18 cellular contexts compared by ENCODE assay signal in genomic region chr11:10580625-10581024, GRCh38. TPM values are rescaled to one million over a fixed set of nuclear protein-coding genes. Genes with fewer than 3 reads are reported as not detected.
DNase-seq lines count a peak whose midpoint lies in the region; ATAC-seq and TF ChIP-seq lines count a peak whose summit lies in the region.
"Had no signal": no experiment of that assay in that cellular context is flagged by ENCODE, and none has a peak within 500 bp of the region (broad histone marks: within the 10 kb centered on the region; RNA-seq: fewer than 3 reads in every experiment).

No MANE protein-coding gene starts in this region.

- no peak overlapping the region for H3K9ac ChIP-seq in skeletal muscle tissue (ENCODE audit: low read depth in 1 of 3, low read length in 3 of 3)

- intact Hi-C loops in left ventricle myocardium inferior (cut with micrococcal nuclease) (no loop called here), left cardiac atrium (cut with DNase I) (no loop called here)

- no peak for DNase-seq in left ventricle myocardium inferior
- no peak for DNase-seq in left cardiac atrium
- DNase-seq in left lobe of liver (ENCODE audit: low spot score) = no peak
- no peak for DNase-seq in SIG-M5 (lab: John Stamatoyannopoulos, UW)
- no peak for DNase-seq in glutamatergic neuron
- no peak for DNase-seq in HK-2 (ENCODE audit: unreplicated experiment)
- DNase-seq: activated CD4-positive, alpha-beta T cell treated with anti-CD3 and anti-CD28 coated beads for 4 hours; BE2C; NCI-H146; stimulated activated CD4-positive, alpha-beta T cell treated with anti-CD3 and anti-CD28 coated beads, Interleukin-12 subunit alpha, Interleukin-12 subunit beta, amount 100 ng/mL, for 4 hours; stimulated activated CD8-positive, alpha-beta memory T cell treated with anti-CD3 and anti-CD28 coated beads, Interleukin-4, amount 100 ng/mL, for 48 hours; T-helper 1 cell; testis had no signal

- H3K27me3 Mint-ChIP-seq in glutamatergic neuron (ENCODE audit: unreplicated experiment) = no peaks in the 10 kb centered on the region

- H3K4me1 ChIP-seq in left ventricle myocardium inferior (peaks cover 41% of the 10 kb centered on the region), skeletal muscle tissue (ENCODE audit: control insufficient read depth in 3 of 3, insufficient read depth in 3 of 3, low read length in 3 of 3) (peaks cover 4 to 15% (median 12%) of the 10 kb centered on the region in 3 donors)
- H3K4me1 ChIP-seq: BE2C had no signal

- H3K4me3 Mint-ChIP-seq in glutamatergic neuron (ENCODE audit: unreplicated experiment) = no peak overlapping the region
- H3K4me3 Mint-ChIP-seq: natural killer cell treated with Interleukin-12 subunit alpha and Interleukin-12 subunit beta and Interleukin-15 and Interleukin-18, amount 100 ng/mL, for 72 hours had no signal

- H3K4me1 Mint-ChIP-seq in glutamatergic neuron (ENCODE audit: low read depth, unreplicated experiment) = peaks cover 4% of the 10 kb centered on the region

- H3K9me3 ChIP-seq in left ventricle myocardium inferior (replicated peaks) (no peaks in the 10 kb centered on the region), skeletal muscle tissue (ENCODE audit: control insufficient read depth in 3 of 3, low read length in 3 of 3) (no peaks in the 10 kb centered on the region)
- H3K9me3 ChIP-seq: BE2C, testis had no signal

- no peak for TF ChIP-seq CTCF in left ventricle myocardium inferior (IDR thresholded peaks at IDR 0.05; ENCODE audit: borderline replicate concordance)
- no peak for TF ChIP-seq CTCF in glutamatergic neuron (IDR thresholded peaks at IDR 0.05; ENCODE audit: partially characterized antibody, unreplicated experiment)

- peaks cover 1% of the 10 kb centered on the region for H3K9me3 Mint-ChIP-seq in glutamatergic neuron (ENCODE audit: unreplicated experiment)
- H3K9me3 Mint-ChIP-seq: natural killer cell treated with Interleukin-12 subunit alpha and Interleukin-12 subunit beta and Interleukin-15 and Interleukin-18, amount 100 ng/mL, for 72 hours had no signal

- peak overlapping the region; percentile 47 for H3K27ac ChIP-seq in left ventricle myocardium inferior (replicated peaks)
- H3K27ac ChIP-seq in skeletal muscle tissue (ENCODE audit: low read depth, low read length) = peak overlapping the region; percentile 55
- H3K27ac ChIP-seq: testis had no signal

- no peaks in the 10 kb centered on the region for H3K36me3 Mint-ChIP-seq in glutamatergic neuron (ENCODE audit: unreplicated experiment)
- H3K36me3 Mint-ChIP-seq: natural killer cell treated with Interleukin-12 subunit alpha and Interleukin-12 subunit beta and Interleukin-15 and Interleukin-18, amount 100 ng/mL, for 72 hours had no signal

- no peaks in the 10 kb centered on the region for H3K27me3 ChIP-seq in left ventricle myocardium inferior (ENCODE audit: low read depth)
- no peaks in the 10 kb centered on the region for H3K27me3 ChIP-seq in skeletal muscle tissue (ENCODE audit: control insufficient read depth in 3 of 3, insufficient read depth in 3 of 3, low read length in 3 of 3)
- H3K27me3 ChIP-seq: BE2C, testis had no signal

- H3K27ac Mint-ChIP-seq in glutamatergic neuron (ENCODE audit: unreplicated experiment) = no peak overlapping the region
- H3K27ac Mint-ChIP-seq: natural killer cell treated with Interleukin-12 subunit alpha and Interleukin-12 subunit beta and Interleukin-15 and Interleukin-18, amount 100 ng/mL, for 72 hours had no signal

- H3K4me3 ChIP-seq in left ventricle myocardium inferior (no peak overlapping the region), skeletal muscle tissue (ENCODE audit: low read length in 3 of 3) (no peak overlapping the region)
- H3K4me3 ChIP-seq: testis had no signal

- H3K36me3 ChIP-seq in left ventricle myocardium inferior = peaks cover 7% of the 10 kb centered on the region
- H3K36me3 ChIP-seq in skeletal muscle tissue (ENCODE audit: control insufficient read depth in 3 of 3, insufficient read depth in 3 of 3, low read length in 3 of 3) = peaks cover 0 to 6% (median 0%) of the 10 kb centered on the region in 3 donors
- H3K36me3 ChIP-seq: BE2C had no signal

- no peak for ATAC-seq in left cardiac atrium
- peak; percentile 33 for ATAC-seq in left lobe of liver
- ATAC-seq in HG03520 (IDR thresholded peaks at IDR 0.05; ENCODE audit: unreplicated experiment) = no peak
- ATAC-seq: natural killer cell treated with Interleukin-12 subunit alpha and Interleukin-12 subunit beta and Interleukin-15 and Interleukin-18, amount 100 ng/mL, for 72 hours had no signal

RNA-seq across cellular contexts. Expression of gene LYVE1, which starts 12.2 kb away (rescaled TPM):
- total RNA-seq in left ventricle myocardium inferior (41.1 TPM), left cardiac atrium (100 to 1,000 TPM in 1 of 2 donors, 10 to 100 TPM in 1; 95.2 to 250 TPM), left lobe of liver (25.6 TPM), skeletal muscle tissue (49.6 TPM), glutamatergic neuron (ENCODE audit: unreplicated experiment) (not detected)
- total RNA-seq: A172; bronchial epithelial cell; natural killer cell treated with Interleukin-12 subunit alpha and Interleukin-12 subunit beta and Interleukin-15 and Interleukin-18, amount 100 ng/mL, for 72 hours had no signal

RNA-seq across cellular contexts. Expression of gene RNF141, which starts 39.6 kb away (rescaled TPM):
- total RNA-seq in left ventricle myocardium inferior = 39.2 TPM
- 10 to 100 TPM; 34.7 to 34.8 TPM for total RNA-seq in left cardiac atrium
- total RNA-seq in left lobe of liver = 16.9 TPM
- total RNA-seq in skeletal muscle tissue = 20.4 TPM
- total RNA-seq in glutamatergic neuron (ENCODE audit: unreplicated experiment) = 14.2 TPM

Comparison
In these comparisons a context has a peak if more than half of its experiments do, and no peak if none do; other contexts are left out.
1. RNA of gene LYVE1, which starts 12.2 kb away (total RNA-seq): 95.2 to 250 TPM in left cardiac atrium, 49.6 TPM in skeletal muscle tissue (single experiment), 41.1 TPM in left ventricle myocardium inferior (single experiment) and 25.6 TPM in left lobe of liver (single experiment); not detected in glutamatergic neuron (single experiment); every median in the first group is over 10 times any median in the second.